Comparison of ENCODE assay signal across 1 cellular context in genomic region chr17:82230627-82231311, GRCh38.
TF ChIP-seq lines count a peak whose summit lies in the region.

No MANE protein-coding gene starts in this region.

TF ChIP-seq in HepG2, 621 proteins besides CTCF, POLR2A, EP300 and RAD21 (continued from another document and continues in another):
- TF ChIP-seq TERF1 (CRISPR knock-in tag; IDR thresholded peaks at IDR 0.05) = no peak
- TF ChIP-seq MAFF (IDR thresholded peaks at IDR 0.05; ENCODE audit: low read depth, low read length) = no peak
- TF ChIP-seq TCF12 (IDR thresholded peaks at IDR 0.05) = no peak
- peak; percentile 78 for TF ChIP-seq TCF12 (CRISPR knock-in tag; IDR thresholded peaks at IDR 0.05)
- TF ChIP-seq, protein P1, sequence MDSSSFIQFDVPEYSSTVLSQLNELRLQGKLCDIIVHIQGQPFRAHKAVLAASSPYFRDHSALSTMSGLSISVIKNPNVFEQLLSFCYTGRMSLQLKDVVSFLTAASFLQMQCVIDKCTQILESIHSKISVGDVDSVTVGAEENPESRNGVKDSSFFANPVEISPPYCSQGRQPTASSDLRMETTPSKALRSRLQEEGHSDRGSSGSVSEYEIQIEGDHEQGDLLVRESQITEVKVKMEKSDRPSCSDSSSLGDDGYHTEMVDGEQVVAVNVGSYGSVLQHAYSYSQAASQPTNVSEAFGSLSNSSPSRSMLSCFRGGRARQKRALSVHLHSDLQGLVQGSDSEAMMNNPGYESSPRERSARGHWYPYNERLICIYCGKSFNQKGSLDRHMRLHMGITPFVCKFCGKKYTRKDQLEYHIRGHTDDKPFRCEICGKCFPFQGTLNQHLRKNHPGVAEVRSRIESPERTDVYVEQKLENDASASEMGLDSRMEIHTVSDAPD (CRISPR knock-in tag; IDR thresholded peaks at IDR 0.05) = peak; percentile 45; the same call in 1 of the 2 replicates
- TF ChIP-seq IKZF1 (IDR thresholded peaks at IDR 0.05) = no peak
- TF ChIP-seq ZFY (CRISPR knock-in tag; IDR thresholded peaks at IDR 0.05) = peak; percentile 80
- TF ChIP-seq PHF8 (CRISPR knock-in tag; IDR thresholded peaks at IDR 0.05) = no peak; the same call in none of the 2 replicates
- TF ChIP-seq, protein P2, sequence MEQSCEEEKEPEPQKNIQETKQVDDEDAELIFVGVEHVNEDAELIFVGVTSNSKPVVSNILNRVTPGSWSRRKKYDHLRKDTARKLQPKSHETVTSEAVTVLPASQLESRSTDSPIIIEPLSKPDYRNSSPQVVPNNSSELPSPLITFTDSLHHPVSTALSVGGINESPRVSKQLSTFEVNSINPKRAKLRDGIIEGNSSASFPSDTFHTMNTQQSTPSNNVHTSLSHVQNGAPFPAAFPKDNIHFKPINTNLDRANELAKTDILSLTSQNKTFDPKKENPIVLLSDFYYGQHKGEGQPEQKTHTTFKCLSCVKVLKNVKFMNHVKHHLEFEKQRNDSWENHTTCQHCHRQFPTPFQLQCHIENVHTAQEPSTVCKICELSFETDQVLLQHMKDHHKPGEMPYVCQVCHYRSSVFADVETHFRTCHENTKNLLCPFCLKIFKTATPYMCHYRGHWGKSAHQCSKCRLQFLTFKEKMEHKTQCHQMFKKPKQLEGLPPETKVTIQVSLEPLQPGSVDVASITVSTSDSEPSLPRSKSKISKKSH (CRISPR knock-in tag; IDR thresholded peaks at IDR 0.05; ENCODE audit: borderline replicate concordance) = peak; percentile 10
- peak; percentile 96 for TF ChIP-seq NKX3-1 (CRISPR knock-in tag; IDR thresholded peaks at IDR 0.05)
- TF ChIP-seq REXO4 (CRISPR knock-in tag; IDR thresholded peaks at IDR 0.05; ENCODE audit: borderline replicate concordance) = peak; percentile 89
- TF ChIP-seq ARNT2 (CRISPR knock-in tag; IDR thresholded peaks at IDR 0.05; ENCODE audit: low read depth) = peak; percentile 95
- TF ChIP-seq, protein P3, sequence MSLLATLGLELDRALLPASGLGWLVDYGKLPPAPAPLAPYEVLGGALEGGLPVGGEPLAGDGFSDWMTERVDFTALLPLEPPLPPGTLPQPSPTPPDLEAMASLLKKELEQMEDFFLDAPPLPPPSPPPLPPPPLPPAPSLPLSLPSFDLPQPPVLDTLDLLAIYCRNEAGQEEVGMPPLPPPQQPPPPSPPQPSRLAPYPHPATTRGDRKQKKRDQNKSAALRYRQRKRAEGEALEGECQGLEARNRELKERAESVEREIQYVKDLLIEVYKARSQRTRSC (CRISPR knock-in tag; IDR thresholded peaks at IDR 0.05; ENCODE audit: low read depth) = peak; percentile 91; the same call in 1 of the 2 replicates
- TF ChIP-seq GATAD1 (CRISPR knock-in tag; IDR thresholded peaks at IDR 0.05) = peak; percentile 68
- TF ChIP-seq ZSCAN21 (CRISPR knock-in tag; IDR thresholded peaks at IDR 0.05; ENCODE audit: borderline replicate concordance) = peak; percentile 74
- TF ChIP-seq U2AF2 (IDR thresholded peaks at IDR 0.05; ENCODE audit: low read depth, low read length) = no peak
- TF ChIP-seq NR2F1 (CRISPR knock-in tag; IDR thresholded peaks at IDR 0.05) = peak; percentile 62 to 73; a peak in 3 of 4 replicates
- TF ChIP-seq ZFP36 (IDR thresholded peaks at IDR 0.05; ENCODE audit: borderline replicate concordance, low read depth, low read length, partially characterized antibody) = no peak
- no peak for TF ChIP-seq ZNF839 (CRISPR knock-in tag; IDR thresholded peaks at IDR 0.05; ENCODE audit: borderline replicate concordance)
- TF ChIP-seq DBP (CRISPR knock-in tag; IDR thresholded peaks at IDR 0.05; ENCODE audit: not compliant biosample characterization) = no peak
- TF ChIP-seq, protein P4, sequence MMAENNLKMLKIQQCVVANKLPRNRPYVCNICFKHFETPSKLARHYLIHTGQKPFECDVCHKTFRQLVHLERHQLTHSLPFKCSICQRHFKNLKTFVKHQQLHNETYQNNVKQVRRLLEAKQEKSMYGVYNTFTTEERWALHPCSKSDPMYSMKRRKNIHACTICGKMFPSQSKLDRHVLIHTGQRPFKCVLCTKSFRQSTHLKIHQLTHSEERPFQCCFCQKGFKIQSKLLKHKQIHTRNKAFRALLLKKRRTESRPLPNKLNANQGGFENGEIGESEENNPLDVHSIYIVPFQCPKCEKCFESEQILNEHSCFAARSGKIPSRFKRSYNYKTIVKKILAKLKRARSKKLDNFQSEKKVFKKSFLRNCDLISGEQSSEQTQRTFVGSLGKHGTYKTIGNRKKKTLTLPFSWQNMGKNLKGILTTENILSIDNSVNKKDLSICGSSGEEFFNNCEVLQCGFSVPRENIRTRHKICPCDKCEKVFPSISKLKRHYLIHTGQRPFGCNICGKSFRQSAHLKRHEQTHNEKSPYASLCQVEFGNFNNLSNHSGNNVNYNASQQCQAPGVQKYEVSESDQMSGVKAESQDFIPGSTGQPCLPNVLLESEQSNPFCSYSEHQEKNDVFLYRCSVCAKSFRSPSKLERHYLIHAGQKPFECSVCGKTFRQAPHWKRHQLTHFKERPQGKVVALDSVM (CRISPR knock-in tag; IDR thresholded peaks at IDR 0.05) = peak; percentile 66
- TF ChIP-seq, protein P5, sequence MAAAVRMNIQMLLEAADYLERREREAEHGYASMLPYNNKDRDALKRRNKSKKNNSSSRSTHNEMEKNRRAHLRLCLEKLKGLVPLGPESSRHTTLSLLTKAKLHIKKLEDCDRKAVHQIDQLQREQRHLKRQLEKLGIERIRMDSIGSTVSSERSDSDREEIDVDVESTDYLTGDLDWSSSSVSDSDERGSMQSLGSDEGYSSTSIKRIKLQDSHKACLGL (CRISPR knock-in tag; IDR thresholded peaks at IDR 0.05) = peak; percentile 98
- no peak for TF ChIP-seq CREB1 (IDR thresholded peaks at IDR 0.05)
- TF ChIP-seq CREB1 (CRISPR knock-in tag; IDR thresholded peaks at IDR 0.05) = no peak
- TF ChIP-seq, protein P6, sequence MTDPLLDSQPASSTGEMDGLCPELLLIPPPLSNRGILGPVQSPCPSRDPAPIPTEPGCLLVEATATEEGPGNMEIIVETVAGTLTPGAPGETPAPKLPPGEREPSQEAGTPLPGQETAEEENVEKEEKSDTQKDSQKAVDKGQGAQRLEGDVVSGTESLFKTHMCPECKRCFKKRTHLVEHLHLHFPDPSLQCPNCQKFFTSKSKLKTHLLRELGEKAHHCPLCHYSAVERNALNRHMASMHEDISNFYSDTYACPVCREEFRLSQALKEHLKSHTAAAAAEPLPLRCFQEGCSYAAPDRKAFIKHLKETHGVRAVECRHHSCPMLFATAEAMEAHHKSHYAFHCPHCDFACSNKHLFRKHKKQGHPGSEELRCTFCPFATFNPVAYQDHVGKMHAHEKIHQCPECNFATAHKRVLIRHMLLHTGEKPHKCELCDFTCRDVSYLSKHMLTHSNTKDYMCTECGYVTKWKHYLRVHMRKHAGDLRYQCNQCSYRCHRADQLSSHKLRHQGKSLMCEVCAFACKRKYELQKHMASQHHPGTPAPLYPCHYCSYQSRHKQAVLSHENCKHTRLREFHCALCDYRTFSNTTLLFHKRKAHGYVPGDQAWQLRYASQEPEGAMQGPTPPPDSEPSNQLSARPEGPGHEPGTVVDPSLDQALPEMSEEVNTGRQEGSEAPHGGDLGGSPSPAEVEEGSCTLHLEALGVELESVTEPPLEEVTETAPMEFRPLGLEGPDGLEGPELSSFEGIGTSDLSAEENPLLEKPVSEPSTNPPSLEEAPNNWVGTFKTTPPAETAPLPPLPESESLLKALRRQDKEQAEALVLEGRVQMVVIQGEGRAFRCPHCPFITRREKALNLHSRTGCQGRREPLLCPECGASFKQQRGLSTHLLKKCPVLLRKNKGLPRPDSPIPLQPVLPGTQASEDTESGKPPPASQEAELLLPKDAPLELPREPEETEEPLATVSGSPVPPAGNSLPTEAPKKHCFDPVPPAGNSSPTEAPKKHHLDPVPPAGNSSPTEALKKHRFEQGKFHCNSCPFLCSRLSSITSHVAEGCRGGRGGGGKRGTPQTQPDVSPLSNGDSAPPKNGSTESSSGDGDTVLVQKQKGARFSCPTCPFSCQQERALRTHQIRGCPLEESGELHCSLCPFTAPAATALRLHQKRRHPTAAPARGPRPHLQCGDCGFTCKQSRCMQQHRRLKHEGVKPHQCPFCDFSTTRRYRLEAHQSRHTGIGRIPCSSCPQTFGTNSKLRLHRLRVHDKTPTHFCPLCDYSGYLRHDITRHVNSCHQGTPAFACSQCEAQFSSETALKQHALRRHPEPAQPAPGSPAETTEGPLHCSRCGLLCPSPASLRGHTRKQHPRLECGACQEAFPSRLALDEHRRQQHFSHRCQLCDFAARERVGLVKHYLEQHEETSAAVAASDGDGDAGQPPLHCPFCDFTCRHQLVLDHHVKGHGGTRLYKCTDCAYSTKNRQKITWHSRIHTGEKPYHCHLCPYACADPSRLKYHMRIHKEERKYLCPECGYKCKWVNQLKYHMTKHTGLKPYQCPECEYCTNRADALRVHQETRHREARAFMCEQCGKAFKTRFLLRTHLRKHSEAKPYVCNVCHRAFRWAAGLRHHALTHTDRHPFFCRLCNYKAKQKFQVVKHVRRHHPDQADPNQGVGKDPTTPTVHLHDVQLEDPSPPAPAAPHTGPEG (CRISPR knock-in tag; IDR thresholded peaks at IDR 0.05) = peak; percentile 94
- no peak; the same call in 1 of the 2 replicates for TF ChIP-seq ZNF562 (CRISPR knock-in tag; IDR thresholded peaks at IDR 0.05; ENCODE audit: borderline replicate concordance)
- TF ChIP-seq ZNF441 (CRISPR knock-in tag; IDR thresholded peaks at IDR 0.05; ENCODE audit: borderline replicate concordance) = peak; percentile 94; the same call in 1 of the 2 replicates
- TF ChIP-seq ZC3H4 (CRISPR knock-in tag; IDR thresholded peaks at IDR 0.05; ENCODE audit: borderline replicate concordance) = no peak; the same call in 1 of the 2 replicates
- peak; percentile 98 for TF ChIP-seq ZBTB7B (CRISPR knock-in tag; IDR thresholded peaks at IDR 0.05)
- TF ChIP-seq, protein P7, sequence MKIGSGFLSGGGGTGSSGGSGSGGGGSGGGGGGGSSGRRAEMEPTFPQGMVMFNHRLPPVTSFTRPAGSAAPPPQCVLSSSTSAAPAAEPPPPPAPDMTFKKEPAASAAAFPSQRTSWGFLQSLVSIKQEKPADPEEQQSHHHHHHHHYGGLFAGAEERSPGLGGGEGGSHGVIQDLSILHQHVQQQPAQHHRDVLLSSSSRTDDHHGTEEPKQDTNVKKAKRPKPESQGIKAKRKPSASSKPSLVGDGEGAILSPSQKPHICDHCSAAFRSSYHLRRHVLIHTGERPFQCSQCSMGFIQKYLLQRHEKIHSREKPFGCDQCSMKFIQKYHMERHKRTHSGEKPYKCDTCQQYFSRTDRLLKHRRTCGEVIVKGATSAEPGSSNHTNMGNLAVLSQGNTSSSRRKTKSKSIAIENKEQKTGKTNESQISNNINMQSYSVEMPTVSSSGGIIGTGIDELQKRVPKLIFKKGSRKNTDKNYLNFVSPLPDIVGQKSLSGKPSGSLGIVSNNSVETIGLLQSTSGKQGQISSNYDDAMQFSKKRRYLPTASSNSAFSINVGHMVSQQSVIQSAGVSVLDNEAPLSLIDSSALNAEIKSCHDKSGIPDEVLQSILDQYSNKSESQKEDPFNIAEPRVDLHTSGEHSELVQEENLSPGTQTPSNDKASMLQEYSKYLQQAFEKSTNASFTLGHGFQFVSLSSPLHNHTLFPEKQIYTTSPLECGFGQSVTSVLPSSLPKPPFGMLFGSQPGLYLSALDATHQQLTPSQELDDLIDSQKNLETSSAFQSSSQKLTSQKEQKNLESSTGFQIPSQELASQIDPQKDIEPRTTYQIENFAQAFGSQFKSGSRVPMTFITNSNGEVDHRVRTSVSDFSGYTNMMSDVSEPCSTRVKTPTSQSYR (CRISPR knock-in tag; IDR thresholded peaks at IDR 0.05; ENCODE audit: borderline replicate concordance) = peak; percentile 35; the same call in 1 of the 2 replicates
- TF ChIP-seq TOPORS (CRISPR knock-in tag; IDR thresholded peaks at IDR 0.05) = peak; percentile 98
- peak; percentile 81 for TF ChIP-seq ZFP91 (CRISPR knock-in tag; IDR thresholded peaks at IDR 0.05; ENCODE audit: borderline replicate concordance)
- TF ChIP-seq ZKSCAN5 (CRISPR knock-in tag; IDR thresholded peaks at IDR 0.05) = no peak
- peak; percentile 75; the same call in 1 of the 2 replicates for TF ChIP-seq TSC22D2 (CRISPR knock-in tag; IDR thresholded peaks at IDR 0.05; ENCODE audit: borderline replicate concordance)
- TF ChIP-seq HOXA7 (CRISPR knock-in tag; IDR thresholded peaks at IDR 0.05) = no peak
- peak; percentile 98 for TF ChIP-seq ZNF251 (CRISPR knock-in tag; IDR thresholded peaks at IDR 0.05)
- no peak for TF ChIP-seq ZNF572 (CRISPR knock-in tag; IDR thresholded peaks at IDR 0.05)
- peak; percentile 99 for TF ChIP-seq ZNF138 (CRISPR knock-in tag; IDR thresholded peaks at IDR 0.05; ENCODE audit: low read depth)
- peak; percentile 96 for TF ChIP-seq HNRNPL (IDR thresholded peaks at IDR 0.05; ENCODE audit: low read depth, low read length)
